In genomic region chr12:57586832-57587429, GRCh38 we compare ENCODE assay signal across 2 cellular contexts.
A peak's percentile ranks its signal among the peaks of the same experiment; 100 is the strongest.
TF ChIP-seq lines count a peak whose summit lies in the region.

No MANE protein-coding gene starts in this region.

TF ChIP-seq in liver, 16 proteins besides CTCF, POLR2A, EP300 and RAD21:
- TF ChIP-seq, protein P1, sequence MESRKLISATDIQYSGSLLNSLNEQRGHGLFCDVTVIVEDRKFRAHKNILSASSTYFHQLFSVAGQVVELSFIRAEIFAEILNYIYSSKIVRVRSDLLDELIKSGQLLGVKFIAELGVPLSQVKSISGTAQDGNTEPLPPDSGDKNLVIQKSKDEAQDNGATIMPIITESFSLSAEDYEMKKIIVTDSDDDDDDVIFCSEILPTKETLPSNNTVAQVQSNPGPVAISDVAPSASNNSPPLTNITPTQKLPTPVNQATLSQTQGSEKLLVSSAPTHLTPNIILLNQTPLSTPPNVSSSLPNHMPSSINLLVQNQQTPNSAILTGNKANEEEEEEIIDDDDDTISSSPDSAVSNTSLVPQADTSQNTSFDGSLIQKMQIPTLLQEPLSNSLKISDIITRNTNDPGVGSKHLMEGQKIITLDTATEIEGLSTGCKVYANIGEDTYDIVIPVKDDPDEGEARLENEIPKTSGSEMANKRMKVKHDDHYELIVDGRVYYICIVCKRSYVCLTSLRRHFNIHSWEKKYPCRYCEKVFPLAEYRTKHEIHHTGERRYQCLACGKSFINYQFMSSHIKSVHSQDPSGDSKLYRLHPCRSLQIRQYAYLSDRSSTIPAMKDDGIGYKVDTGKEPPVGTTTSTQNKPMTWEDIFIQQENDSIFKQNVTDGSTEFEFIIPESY (IDR thresholded peaks at IDR 0.05) = peak; percentile 44
- TF ChIP-seq RXRA (IDR thresholded peaks at IDR 0.05) = peak; percentile 16 to 22
- TF ChIP-seq, protein P2, sequence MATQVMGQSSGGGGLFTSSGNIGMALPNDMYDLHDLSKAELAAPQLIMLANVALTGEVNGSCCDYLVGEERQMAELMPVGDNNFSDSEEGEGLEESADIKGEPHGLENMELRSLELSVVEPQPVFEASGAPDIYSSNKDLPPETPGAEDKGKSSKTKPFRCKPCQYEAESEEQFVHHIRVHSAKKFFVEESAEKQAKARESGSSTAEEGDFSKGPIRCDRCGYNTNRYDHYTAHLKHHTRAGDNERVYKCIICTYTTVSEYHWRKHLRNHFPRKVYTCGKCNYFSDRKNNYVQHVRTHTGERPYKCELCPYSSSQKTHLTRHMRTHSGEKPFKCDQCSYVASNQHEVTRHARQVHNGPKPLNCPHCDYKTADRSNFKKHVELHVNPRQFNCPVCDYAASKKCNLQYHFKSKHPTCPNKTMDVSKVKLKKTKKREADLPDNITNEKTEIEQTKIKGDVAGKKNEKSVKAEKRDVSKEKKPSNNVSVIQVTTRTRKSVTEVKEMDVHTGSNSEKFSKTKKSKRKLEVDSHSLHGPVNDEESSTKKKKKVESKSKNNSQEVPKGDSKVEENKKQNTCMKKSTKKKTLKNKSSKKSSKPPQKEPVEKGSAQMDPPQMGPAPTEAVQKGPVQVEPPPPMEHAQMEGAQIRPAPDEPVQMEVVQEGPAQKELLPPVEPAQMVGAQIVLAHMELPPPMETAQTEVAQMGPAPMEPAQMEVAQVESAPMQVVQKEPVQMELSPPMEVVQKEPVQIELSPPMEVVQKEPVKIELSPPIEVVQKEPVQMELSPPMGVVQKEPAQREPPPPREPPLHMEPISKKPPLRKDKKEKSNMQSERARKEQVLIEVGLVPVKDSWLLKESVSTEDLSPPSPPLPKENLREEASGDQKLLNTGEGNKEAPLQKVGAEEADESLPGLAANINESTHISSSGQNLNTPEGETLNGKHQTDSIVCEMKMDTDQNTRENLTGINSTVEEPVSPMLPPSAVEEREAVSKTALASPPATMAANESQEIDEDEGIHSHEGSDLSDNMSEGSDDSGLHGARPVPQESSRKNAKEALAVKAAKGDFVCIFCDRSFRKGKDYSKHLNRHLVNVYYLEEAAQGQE (IDR thresholded peaks at IDR 0.05) = no peak
- TF ChIP-seq JUND (IDR thresholded peaks at IDR 0.05) = no peak
- TF ChIP-seq HNF4A (conservative IDR thresholded peaks at IDR 0.05) = peak; percentile 36 to 48
- TF ChIP-seq, protein P3, sequence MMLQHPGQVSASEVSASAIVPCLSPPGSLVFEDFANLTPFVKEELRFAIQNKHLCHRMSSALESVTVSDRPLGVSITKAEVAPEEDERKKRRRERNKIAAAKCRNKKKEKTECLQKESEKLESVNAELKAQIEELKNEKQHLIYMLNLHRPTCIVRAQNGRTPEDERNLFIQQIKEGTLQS (IDR thresholded peaks at IDR 0.05) = no peak
- TF ChIP-seq GABPA (IDR thresholded peaks at IDR 0.05 in 1 of 2, conservative IDR thresholded peaks at IDR 0.05 in 1 of 2) = peak in 1 of 2 donors; percentile 30
- TF ChIP-seq YY1 (IDR thresholded peaks at IDR 0.05) = peak; percentile 78
- peak; percentile 20 for TF ChIP-seq MAX (IDR thresholded peaks at IDR 0.05)
- no peak for TF ChIP-seq HNF4G (IDR thresholded peaks at IDR 0.05)
- no peak for TF ChIP-seq FOXA2 (IDR thresholded peaks at IDR 0.05)
TF ChIP-seq in liver: peak in this region for 6.

TF ChIP-seq in HepG2, 621 proteins besides CTCF, POLR2A, EP300 and RAD21:
- no peak for TF ChIP-seq CAMTA2 (CRISPR knock-in tag; IDR thresholded peaks at IDR 0.05; ENCODE audit: borderline replicate concordance)
- TF ChIP-seq JDP2 (CRISPR knock-in tag; IDR thresholded peaks at IDR 0.05; ENCODE audit: borderline replicate concordance) = no peak
- TF ChIP-seq REXO4 (CRISPR knock-in tag; IDR thresholded peaks at IDR 0.05; ENCODE audit: borderline replicate concordance) = no peak
- TF ChIP-seq, protein P4, sequence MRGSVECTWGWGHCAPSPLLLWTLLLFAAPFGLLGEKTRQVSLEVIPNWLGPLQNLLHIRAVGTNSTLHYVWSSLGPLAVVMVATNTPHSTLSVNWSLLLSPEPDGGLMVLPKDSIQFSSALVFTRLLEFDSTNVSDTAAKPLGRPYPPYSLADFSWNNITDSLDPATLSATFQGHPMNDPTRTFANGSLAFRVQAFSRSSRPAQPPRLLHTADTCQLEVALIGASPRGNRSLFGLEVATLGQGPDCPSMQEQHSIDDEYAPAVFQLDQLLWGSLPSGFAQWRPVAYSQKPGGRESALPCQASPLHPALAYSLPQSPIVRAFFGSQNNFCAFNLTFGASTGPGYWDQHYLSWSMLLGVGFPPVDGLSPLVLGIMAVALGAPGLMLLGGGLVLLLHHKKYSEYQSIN (CRISPR knock-in tag; IDR thresholded peaks at IDR 0.05; ENCODE audit: borderline replicate concordance) = no peak
- TF ChIP-seq CERS6 (CRISPR knock-in tag; IDR thresholded peaks at IDR 0.05) = no peak
- TF ChIP-seq CC2D1A (CRISPR knock-in tag; IDR thresholded peaks at IDR 0.05) = no peak
- TF ChIP-seq HMG20A (CRISPR knock-in tag; IDR thresholded peaks at IDR 0.05; ENCODE audit: borderline replicate concordance) = no peak
- TF ChIP-seq HOXA3 (CRISPR knock-in tag; IDR thresholded peaks at IDR 0.05) = no peak
- no peak for TF ChIP-seq ARNT2 (CRISPR knock-in tag; IDR thresholded peaks at IDR 0.05; ENCODE audit: low read depth)
